In genomic region chr10:89644967-89645741, GRCh38 we compare ENCODE assay signal across 8 cellular contexts. TPM values are rescaled to one million over a fixed set of nuclear protein-coding genes. Genes with fewer than 3 reads are reported as not detected.
DNase-seq lines count a peak whose midpoint lies in the region; ATAC-seq and TF ChIP-seq lines count a peak whose summit lies in the region.

Gene PANK1 (minus strand): TSS chr10:89645242. CDS start chr10:89644891, 351 bp downstream.

- H3K4me1 Mint-ChIP-seq in neural crest cell, result peaks cover 44% of the 10 kb centered on the region

- DNase-seq in EH (ENCODE audit: low read depth) (peak; percentile 83), KG1 (lab: John Stamatoyannopoulos, UW) (peak; percentile 54), RPMI8226 (peak; percentile 70), activated gamma-delta T cell (lab: John Stamatoyannopoulos, UW) (peak; percentile 62), foreskin fibroblast (peak; percentile 74 to 88), neural crest cell (ENCODE audit: low read depth, low spot score) (peak; percentile 74)

- TF ChIP-seq CTCF in foreskin fibroblast (IDR thresholded peaks at IDR 0.05; ENCODE audit: low read depth, low read length), result no peak
- TF ChIP-seq CTCF in neural crest cell (conservative IDR thresholded peaks at IDR 0.05), result no peak

- H3K4me3 ChIP-seq in foreskin fibroblast (ENCODE audit: low read depth in 1 of 2, low read length in 2 of 2) (peak within 1 kb of the TSS; percentile 83 to 84), subcutaneous abdominal adipose tissue (ENCODE audit: low read depth in 1 of 5, low read length in 5 of 5) (peak within 1 kb of the TSS; percentile 72 to 91 (median 85))

- H3K4me3 Mint-ChIP-seq in neural crest cell, result peak within 1 kb of the TSS; percentile 92

- peak within 1 kb of the TSS; percentile 99 for H3K27ac Mint-ChIP-seq in neural crest cell (ENCODE audit: unreplicated experiment)

- no peaks in the 10 kb centered on the region for H3K9me3 ChIP-seq in subcutaneous abdominal adipose tissue (ENCODE audit: control insufficient read depth in 5 of 5, low read length in 5 of 5)

- no peaks in the 10 kb centered on the region for H3K36me3 Mint-ChIP-seq in neural crest cell (ENCODE audit: low read depth)

- peak within 1 kb of the TSS; percentile 31 to 85 (median 63) for H3K9ac ChIP-seq in subcutaneous abdominal adipose tissue (ENCODE audit: low read length in 5 of 5)

- peak within 1 kb of the TSS; percentile 22 for H3K27ac ChIP-seq in subcutaneous abdominal adipose tissue (ENCODE audit: low read depth, low read length)

- H3K9me3 Mint-ChIP-seq in neural crest cell, result no peaks in the 10 kb centered on the region

- H3K36me3 ChIP-seq in subcutaneous abdominal adipose tissue (ENCODE audit: control insufficient read depth in 5 of 5, insufficient read depth in 5 of 5, low read length in 5 of 5), result no peaks in the 10 kb centered on the region

- peak; percentile 44 for ATAC-seq in GM21723 (IDR thresholded peaks at IDR 0.05; ENCODE audit: unreplicated experiment)

- no peaks in the 10 kb centered on the region for H3K27me3 ChIP-seq in subcutaneous abdominal adipose tissue (ENCODE audit: control insufficient read depth in 5 of 5, insufficient read depth in 4 of 5, low read length in 5 of 5)

- peaks cover 0 to 27% (median 19%) of the 10 kb centered on the region in 5 donors for H3K4me1 ChIP-seq in subcutaneous abdominal adipose tissue (ENCODE audit: control insufficient read depth in 5 of 5, insufficient read depth in 5 of 5, low read length in 5 of 5)

- H3K27me3 Mint-ChIP-seq in neural crest cell (ENCODE audit: low read depth), result no peaks in the 10 kb centered on the region

RNA-seq across cellular contexts. Expression of gene PANK1, which starts in this region (rescaled TPM):
- total RNA-seq in neural crest cell, result 46.9 and 47.2 TPM in 2 replicates

Comparison
In these comparisons a context has a peak if more than half of its experiments do, and no peak if none do; other contexts are left out.
1. Peak in every context shown above with its lines: DNase-seq, ATAC-seq, H3K4me3 ChIP-seq and H3K27ac ChIP-seq.